ENCODE assay signal across 8 cellular contexts in genomic region chr11:615453-616319, GRCh38. TPM values are rescaled to one million over a fixed set of nuclear protein-coding genes. Genes with fewer than 3 reads are reported as not detected.
DNase-seq lines count a peak whose midpoint lies in the region; ATAC-seq and TF ChIP-seq lines count a peak whose summit lies in the region.

IRF7 (minus strand) TSS chr11:615950; CDS start chr11:615364, 586 bp downstream.

- DNase-seq in EL = peak; percentile 95
- peak; percentile 80 for DNase-seq in H4 (ENCODE audit: low spot score)
- DNase-seq in MG63 = peak; percentile 85
- no peak for DNase-seq in SK-N-MC (ENCODE audit: low read depth, low spot score)
- DNase-seq in activated naive CD4-positive, alpha-beta T cell treated with anti-CD3 and anti-CD28 coated beads, Interleukin-2, amount 50 U/mL, for 16 hours = peak; percentile 75
- DNase-seq in globus pallidus (ENCODE audit: low spot score) = peak; percentile 89
- peak; percentile 94 for DNase-seq in omental fat pad (ENCODE audit: low spot score)

- TF ChIP-seq CTCF in omental fat pad (IDR thresholded peaks at IDR 0.05) = no peak

- peak within 1 kb of the TSS; percentile 31; the same call in 1 of the 2 replicates for H3K27ac ChIP-seq in SK-N-MC
- H3K27ac ChIP-seq in temporal lobe (ENCODE audit: low read depth, low read length) = peak within 1 kb of the TSS; percentile 76

- H3K4me3 ChIP-seq in MG63 (peak within 1 kb of the TSS; percentile 74), SK-N-MC (peak within 1 kb of the TSS; percentile 79)

- H3K9me3 ChIP-seq in MG63 = no peaks in the 10 kb centered on the region
- H3K9me3 ChIP-seq in SK-N-MC (ENCODE audit: low read depth, low read length) = no peaks in the 10 kb centered on the region

- H3K27me3 ChIP-seq in MG63 = no peaks in the 10 kb centered on the region

- H3K36me3 ChIP-seq in MG63 = peaks cover 57% of the 10 kb centered on the region
- peaks cover 16% of the 10 kb centered on the region; the same call in 1 of the 2 replicates for H3K36me3 ChIP-seq in SK-N-MC (ENCODE audit: insufficient read depth, low read length)

- ATAC-seq in omental fat pad (ENCODE audit: low FRiP score) = peak; percentile 81

- peak within 1 kb of the TSS; percentile 65 for H3K9ac ChIP-seq in SK-N-MC (ENCODE audit: insufficient read length)

RNA-seq across cellular contexts. Expression of gene IRF7, which starts in this region (rescaled TPM):
- 11.7 and 11.9 TPM in 2 replicates for total RNA-seq in H4 (2014; rRNA removed; shearing (Covaris generic))
- total RNA-seq in MG63 (2014; rRNA removed; shearing (Covaris generic); ENCODE audit: low replicate concordance) = 9.1 and 10.1 TPM in 2 replicates
- total RNA-seq in omental fat pad = 10 to 100 TPM; 15.4 to 56.8 (median 35.6) TPM
- 2.7 TPM for total RNA-seq in temporal lobe
